Comparison of ENCODE assay signal across 2 cellular contexts in the genomic region with DNA sequence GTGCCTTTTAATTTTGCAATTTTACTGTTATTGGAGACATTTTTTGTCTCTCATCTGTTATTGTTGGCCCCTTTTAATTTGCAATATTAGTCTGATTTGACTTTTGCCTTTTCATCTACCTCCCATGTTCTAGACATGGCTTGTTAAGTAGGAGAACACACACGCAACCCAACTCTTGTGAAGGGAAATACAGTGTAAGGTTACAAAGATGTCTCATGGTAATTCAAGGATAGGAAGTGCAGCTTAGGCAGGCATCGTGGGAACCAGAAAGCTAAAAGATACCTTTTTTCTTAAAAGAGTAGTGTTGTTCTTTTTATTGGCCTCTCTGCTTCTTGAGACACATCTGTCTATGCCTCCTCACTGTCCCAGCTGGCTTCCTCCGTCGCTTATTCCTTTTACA.
TF ChIP-seq lines count a peak whose summit lies in the region.

No MANE protein-coding gene starts in this region.

TF ChIP-seq in GM23338, 12 proteins besides CTCF, POLR2A, EP300 and RAD21 (continues in another document):
- no peak for TF ChIP-seq EZH2phosphoT487 (IDR thresholded peaks at IDR 0.05; ENCODE audit: unreplicated experiment)
- no peak for TF ChIP-seq ZNF114 (CRISPR knock-in tag; IDR thresholded peaks at IDR 0.05)
- TF ChIP-seq, protein P1, sequence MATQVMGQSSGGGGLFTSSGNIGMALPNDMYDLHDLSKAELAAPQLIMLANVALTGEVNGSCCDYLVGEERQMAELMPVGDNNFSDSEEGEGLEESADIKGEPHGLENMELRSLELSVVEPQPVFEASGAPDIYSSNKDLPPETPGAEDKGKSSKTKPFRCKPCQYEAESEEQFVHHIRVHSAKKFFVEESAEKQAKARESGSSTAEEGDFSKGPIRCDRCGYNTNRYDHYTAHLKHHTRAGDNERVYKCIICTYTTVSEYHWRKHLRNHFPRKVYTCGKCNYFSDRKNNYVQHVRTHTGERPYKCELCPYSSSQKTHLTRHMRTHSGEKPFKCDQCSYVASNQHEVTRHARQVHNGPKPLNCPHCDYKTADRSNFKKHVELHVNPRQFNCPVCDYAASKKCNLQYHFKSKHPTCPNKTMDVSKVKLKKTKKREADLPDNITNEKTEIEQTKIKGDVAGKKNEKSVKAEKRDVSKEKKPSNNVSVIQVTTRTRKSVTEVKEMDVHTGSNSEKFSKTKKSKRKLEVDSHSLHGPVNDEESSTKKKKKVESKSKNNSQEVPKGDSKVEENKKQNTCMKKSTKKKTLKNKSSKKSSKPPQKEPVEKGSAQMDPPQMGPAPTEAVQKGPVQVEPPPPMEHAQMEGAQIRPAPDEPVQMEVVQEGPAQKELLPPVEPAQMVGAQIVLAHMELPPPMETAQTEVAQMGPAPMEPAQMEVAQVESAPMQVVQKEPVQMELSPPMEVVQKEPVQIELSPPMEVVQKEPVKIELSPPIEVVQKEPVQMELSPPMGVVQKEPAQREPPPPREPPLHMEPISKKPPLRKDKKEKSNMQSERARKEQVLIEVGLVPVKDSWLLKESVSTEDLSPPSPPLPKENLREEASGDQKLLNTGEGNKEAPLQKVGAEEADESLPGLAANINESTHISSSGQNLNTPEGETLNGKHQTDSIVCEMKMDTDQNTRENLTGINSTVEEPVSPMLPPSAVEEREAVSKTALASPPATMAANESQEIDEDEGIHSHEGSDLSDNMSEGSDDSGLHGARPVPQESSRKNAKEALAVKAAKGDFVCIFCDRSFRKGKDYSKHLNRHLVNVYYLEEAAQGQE (IDR thresholded peaks at IDR 0.05; ENCODE audit: unreplicated experiment), result no peak
- TF ChIP-seq POLR2AphosphoS5 (IDR thresholded peaks at IDR 0.05; ENCODE audit: low read depth), result no peak
- TF ChIP-seq, protein P2, sequence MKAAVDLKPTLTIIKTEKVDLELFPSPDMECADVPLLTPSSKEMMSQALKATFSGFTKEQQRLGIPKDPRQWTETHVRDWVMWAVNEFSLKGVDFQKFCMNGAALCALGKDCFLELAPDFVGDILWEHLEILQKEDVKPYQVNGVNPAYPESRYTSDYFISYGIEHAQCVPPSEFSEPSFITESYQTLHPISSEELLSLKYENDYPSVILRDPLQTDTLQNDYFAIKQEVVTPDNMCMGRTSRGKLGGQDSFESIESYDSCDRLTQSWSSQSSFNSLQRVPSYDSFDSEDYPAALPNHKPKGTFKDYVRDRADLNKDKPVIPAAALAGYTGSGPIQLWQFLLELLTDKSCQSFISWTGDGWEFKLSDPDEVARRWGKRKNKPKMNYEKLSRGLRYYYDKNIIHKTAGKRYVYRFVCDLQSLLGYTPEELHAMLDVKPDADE (IDR thresholded peaks at IDR 0.05), result no peak
- TF ChIP-seq, protein P3, sequence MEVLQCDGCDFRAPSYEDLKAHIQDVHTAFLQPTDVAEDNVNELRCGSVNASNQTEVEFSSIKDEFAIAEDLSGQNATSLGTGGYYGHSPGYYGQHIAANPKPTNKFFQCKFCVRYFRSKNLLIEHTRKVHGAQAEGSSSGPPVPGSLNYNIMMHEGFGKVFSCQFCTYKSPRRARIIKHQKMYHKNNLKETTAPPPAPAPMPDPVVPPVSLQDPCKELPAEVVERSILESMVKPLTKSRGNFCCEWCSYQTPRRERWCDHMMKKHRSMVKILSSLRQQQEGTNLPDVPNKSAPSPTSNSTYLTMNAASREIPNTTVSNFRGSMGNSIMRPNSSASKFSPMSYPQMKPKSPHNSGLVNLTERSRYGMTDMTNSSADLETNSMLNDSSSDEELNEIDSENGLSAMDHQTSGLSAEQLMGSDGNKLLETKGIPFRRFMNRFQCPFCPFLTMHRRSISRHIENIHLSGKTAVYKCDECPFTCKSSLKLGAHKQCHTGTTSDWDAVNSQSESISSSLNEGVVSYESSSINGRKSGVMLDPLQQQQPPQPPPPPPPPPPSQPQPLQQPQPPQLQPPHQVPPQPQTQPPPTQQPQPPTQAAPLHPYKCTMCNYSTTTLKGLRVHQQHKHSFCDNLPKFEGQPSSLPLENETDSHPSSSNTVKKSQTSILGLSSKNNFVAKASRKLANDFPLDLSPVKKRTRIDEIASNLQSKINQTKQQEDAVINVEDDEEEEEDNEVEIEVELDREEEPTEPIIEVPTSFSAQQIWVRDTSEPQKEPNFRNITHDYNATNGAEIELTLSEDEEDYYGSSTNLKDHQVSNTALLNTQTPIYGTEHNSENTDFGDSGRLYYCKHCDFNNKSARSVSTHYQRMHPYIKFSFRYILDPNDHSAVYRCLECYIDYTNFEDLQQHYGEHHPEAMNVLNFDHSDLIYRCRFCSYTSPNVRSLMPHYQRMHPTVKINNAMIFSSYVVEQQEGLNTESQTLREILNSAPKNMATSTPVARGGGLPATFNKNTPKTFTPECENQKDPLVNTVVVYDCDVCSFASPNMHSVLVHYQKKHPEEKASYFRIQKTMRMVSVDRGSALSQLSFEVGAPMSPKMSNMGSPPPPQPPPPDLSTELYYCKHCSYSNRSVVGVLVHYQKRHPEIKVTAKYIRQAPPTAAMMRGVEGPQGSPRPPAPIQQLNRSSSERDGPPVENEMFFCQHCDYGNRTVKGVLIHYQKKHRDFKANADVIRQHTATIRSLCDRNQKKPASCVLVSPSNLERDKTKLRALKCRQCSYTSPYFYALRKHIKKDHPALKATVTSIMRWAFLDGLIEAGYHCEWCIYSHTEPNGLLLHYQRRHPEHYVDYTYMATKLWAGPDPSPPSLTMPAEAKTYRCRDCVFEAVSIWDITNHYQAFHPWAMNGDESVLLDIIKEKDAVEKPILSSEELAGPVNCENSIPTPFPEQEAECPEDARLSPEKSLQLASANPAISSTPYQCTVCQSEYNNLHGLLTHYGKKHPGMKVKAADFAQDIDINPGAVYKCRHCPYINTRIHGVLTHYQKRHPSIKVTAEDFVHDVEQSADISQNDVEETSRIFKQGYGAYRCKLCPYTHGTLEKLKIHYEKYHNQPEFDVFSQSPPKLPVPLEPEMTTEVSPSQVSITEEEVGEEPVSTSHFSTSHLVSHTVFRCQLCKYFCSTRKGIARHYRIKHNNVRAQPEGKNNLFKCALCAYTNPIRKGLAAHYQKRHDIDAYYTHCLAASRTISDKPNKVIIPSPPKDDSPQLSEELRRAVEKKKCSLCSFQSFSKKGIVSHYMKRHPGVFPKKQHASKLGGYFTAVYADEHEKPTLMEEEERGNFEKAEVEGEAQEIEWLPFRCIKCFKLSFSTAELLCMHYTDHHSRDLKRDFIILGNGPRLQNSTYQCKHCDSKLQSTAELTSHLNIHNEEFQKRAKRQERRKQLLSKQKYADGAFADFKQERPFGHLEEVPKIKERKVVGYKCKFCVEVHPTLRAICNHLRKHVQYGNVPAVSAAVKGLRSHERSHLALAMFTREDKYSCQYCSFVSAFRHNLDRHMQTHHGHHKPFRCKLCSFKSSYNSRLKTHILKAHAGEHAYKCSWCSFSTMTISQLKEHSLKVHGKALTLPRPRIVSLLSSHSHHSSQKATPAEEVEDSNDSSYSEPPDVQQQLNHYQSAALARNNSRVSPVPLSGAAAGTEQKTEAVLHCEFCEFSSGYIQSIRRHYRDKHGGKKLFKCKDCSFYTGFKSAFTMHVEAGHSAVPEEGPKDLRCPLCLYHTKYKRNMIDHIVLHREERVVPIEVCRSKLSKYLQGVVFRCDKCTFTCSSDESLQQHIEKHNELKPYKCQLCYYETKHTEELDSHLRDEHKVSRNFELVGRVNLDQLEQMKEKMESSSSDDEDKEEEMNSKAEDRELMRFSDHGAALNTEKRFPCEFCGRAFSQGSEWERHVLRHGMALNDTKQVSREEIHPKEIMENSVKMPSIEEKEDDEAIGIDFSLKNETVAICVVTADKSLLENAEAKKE (CRISPR knock-in tag; IDR thresholded peaks at IDR 0.05), result no peak
- TF ChIP-seq JUNB (IDR thresholded peaks at IDR 0.05; ENCODE audit: unreplicated experiment), result no peak
- no peak for TF ChIP-seq CREB1 (CRISPR knock-in tag; IDR thresholded peaks at IDR 0.05; ENCODE audit: low read depth)
- TF ChIP-seq EZH2 (IDR thresholded peaks at IDR 0.05; ENCODE audit: low read depth, unreplicated experiment), result no peak
- no peak for TF ChIP-seq NANOG (IDR thresholded peaks at IDR 0.05; ENCODE audit: borderline replicate concordance)

TF ChIP-seq in H1, 55 proteins besides CTCF, POLR2A, EP300 and RAD21:
- TF ChIP-seq SIX5 (IDR thresholded peaks at IDR 0.05; ENCODE audit: low read depth, low read length) (no peak), EGR1 (IDR thresholded peaks at IDR 0.05; ENCODE audit: borderline replicate concordance, low read depth, low read length) (no peak), MAFK (IDR thresholded peaks at IDR 0.05; ENCODE audit: low read depth, low read length) (no peak)
TF ChIP-seq in H1: peak in this region for 0.
